ENCODE assay signal across 8 cellular contexts in the genomic region with DNA sequence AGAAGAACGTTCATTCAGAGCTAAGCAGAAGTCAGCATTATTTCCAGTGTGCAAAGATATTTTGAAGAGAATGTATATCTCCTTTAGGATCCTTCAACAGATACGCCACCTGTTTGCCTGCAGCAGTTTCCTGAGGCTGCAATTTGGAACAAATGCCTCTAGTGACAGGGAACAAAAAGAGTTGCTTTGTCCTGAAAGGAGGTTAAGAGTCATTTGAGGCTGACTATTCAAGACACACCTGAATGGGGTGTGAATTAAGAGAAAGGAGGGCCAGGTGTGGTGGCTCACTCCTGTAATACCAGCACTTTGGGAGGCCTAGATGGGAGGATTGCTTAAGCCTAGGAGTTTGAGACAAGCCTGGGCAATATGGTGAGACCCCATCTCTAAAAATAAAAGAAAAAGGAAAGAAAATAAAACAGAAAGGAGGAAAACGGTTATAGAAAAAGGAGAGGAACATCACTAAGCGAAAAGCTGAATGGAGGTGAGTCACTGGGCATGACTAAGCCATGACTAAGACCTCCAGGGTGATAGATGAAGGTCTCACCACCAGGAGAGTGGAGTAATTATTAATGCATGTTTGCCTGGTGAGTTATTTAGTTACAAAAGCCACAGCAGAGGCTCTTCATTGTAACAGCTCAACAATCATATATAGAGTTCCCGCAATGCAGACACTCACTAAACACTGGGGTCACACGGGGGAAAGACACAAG.
DNase-seq lines count a peak whose midpoint lies in the region; ATAC-seq and TF ChIP-seq lines count a peak whose summit lies in the region.

No MANE protein-coding gene starts in this region.

- no peaks in the 10 kb centered on the region for H3K36me3 ChIP-seq in lower lobe of right lung

- H3K4me1 Mint-ChIP-seq in T-helper 17 cell = no peaks in the 10 kb centered on the region
- no peaks in the 10 kb centered on the region for H3K4me1 Mint-ChIP-seq in T-cell

- no peak overlapping the region for H3K4me3 ChIP-seq in lower lobe of right lung

- DNase-seq in GM04504 (ENCODE audit: low read depth) (peak; percentile 90), NCI-H226 (peak; percentile 95), iPS-NIHi7 (ENCODE audit: extremely low spot score) (peak; percentile 37), T-helper 17 cell (no peak), lower lobe of right lung (no peak), inferior parietal cortex (ENCODE audit: extremely low spot score) (no peak), T-cell (no peak)

- no peaks in the 10 kb centered on the region for H3K27me3 ChIP-seq in lower lobe of right lung (ENCODE audit: low read depth)

- intact Hi-C loops in lower lobe of right lung (cut with DNase I) = no loop called here

- no peaks in the 10 kb centered on the region for H3K36me3 Mint-ChIP-seq in T-helper 17 cell (ENCODE audit: low read depth)
- H3K36me3 Mint-ChIP-seq in T-cell = no peaks in the 10 kb centered on the region

- peaks cover 0 to 4% (median 0%) of the 10 kb centered on the region in 3 donors for H3K9me3 Mint-ChIP-seq in T-cell

- H3K27me3 Mint-ChIP-seq in T-helper 17 cell (peaks cover 9% of the 10 kb centered on the region), T-cell (peaks cover 0 to 3% of the 10 kb centered on the region in 2 donors)

- peak; percentile 92 for ATAC-seq in GM21825 (IDR thresholded peaks at IDR 0.05; ENCODE audit: unreplicated experiment)
- no peak for ATAC-seq in T-helper 17 cell
- ATAC-seq in lower lobe of right lung = no peak
- ATAC-seq in T-cell (replicated peaks in 1 of 4) = no peak

- POLR2A ChIA-PET in T-cell (lab: Charles Lee) = no interaction called here

- no peak overlapping the region for H3K27ac ChIP-seq in lower lobe of right lung

- TF ChIP-seq CTCF in lower lobe of right lung (IDR thresholded peaks at IDR 0.05) = no peak

- CTCF ChIA-PET in T-cell (lab: Charles Lee) = no interaction called here

- H3K27ac Mint-ChIP-seq in T-helper 17 cell (no peak overlapping the region), T-cell (no peak overlapping the region)

- no peak overlapping the region for H3K4me3 Mint-ChIP-seq in T-helper 17 cell
- H3K4me3 Mint-ChIP-seq in T-cell = no peak overlapping the region

- peaks cover 5% of the 10 kb centered on the region for H3K4me1 ChIP-seq in lower lobe of right lung

- H3K9me3 ChIP-seq in T-helper 17 cell (ENCODE audit: control insufficient read depth, low read length, poor library complexity, severe bottlenecking) (no peaks in the 10 kb centered on the region), lower lobe of right lung (no peaks in the 10 kb centered on the region)

Comparison
In these comparisons a context has a peak if more than half of its experiments do, and no peak if none do; other contexts are left out.
1. DNase-seq: peak in GM04504 (single experiment), NCI-H226 (single experiment) and iPS-NIHi7 (single experiment); none in T-helper 17 cell (0 of 3), lower lobe of right lung (single experiment), inferior parietal cortex (single experiment) and T-cell (0 of 34).